ENCODE assay signal across 13 cellular contexts in the genomic region with DNA sequence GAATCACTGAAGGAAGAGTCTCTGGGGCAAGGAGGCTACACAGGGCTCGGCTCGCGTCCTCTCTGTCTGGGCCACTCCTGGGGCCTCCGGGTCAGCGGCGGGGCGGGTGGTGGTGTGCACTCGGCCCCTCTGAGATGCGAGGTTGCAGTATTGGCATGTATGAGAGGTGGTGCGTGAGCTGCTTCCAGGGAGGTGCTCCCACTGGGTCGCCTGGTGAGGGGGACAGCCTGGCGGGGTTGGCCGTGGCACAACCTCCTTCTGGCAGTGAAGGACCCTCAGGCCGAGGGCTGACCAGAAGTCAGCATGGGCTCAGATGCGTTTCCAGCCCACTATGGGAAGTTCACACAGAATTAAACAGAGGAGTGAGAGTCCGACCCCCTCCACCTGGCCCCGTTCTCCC. TPM values are rescaled to one million over a fixed set of nuclear protein-coding genes. Genes with fewer than 3 reads are reported as not detected.
A peak's percentile ranks its signal among the peaks of the same experiment; 100 is the strongest.
DNase-seq lines count a peak whose midpoint lies in the region; ATAC-seq and TF ChIP-seq lines count a peak whose summit lies in the region.
"Had no signal": no experiment of that assay in that cellular context is flagged by ENCODE, and none has a peak within 500 bp of the region (broad histone marks: within the 10 kb centered on the region; RNA-seq: fewer than 3 reads in every experiment).

No MANE protein-coding gene starts in this region.

- H4K8ac ChIP-seq in neuronal stem cell (ENCODE audit: low read depth, low read length), result no peak overlapping the region

- TF ChIP-seq CTCF in MCF 10A (IDR thresholded peaks at IDR 0.05; ENCODE audit: unreplicated experiment) (no peak), mammary epithelial cell (conservative IDR thresholded peaks at IDR 0.05 in 1 of 2, IDR thresholded peaks at IDR 0.05 in 1 of 2; ENCODE audit: extremely low read depth in 1 of 2, insufficient read depth in 1 of 2, low read depth in 1 of 2, low read length in 2 of 2) (no peak), esophagus muscularis mucosa (IDR thresholded peaks at IDR 0.05) (no peak), type B pancreatic cell (conservative IDR thresholded peaks at IDR 0.05) (no peak)

- no peak for DNase-seq in MCF 10A (ENCODE audit: unreplicated experiment)
- no peak for DNase-seq in mammary epithelial cell
- DNase-seq in esophagus muscularis mucosa (ENCODE audit: extremely low spot score), result no peak
- no peak for DNase-seq in neuronal stem cell (ENCODE audit: low spot score)
- DNase-seq in type B pancreatic cell (ENCODE audit: extremely low spot score, unreplicated experiment), result no peak
- no peak for DNase-seq in NCI-H146 (lab: John Stamatoyannopoulos, UW)
- DNase-seq in middle frontal gyrus (ENCODE audit: extremely low spot score, low spot score), result no peak
- DNase-seq: anterior cingulate cortex; CD8-positive, alpha-beta memory T cell; foreskin keratinocyte; GF-D8; naive B cell had no signal

- H3K23ac ChIP-seq in neuronal stem cell (ENCODE audit: low read depth, low read length, poor library complexity), result peak overlapping the region; percentile 91

- H3K4me3 Mint-ChIP-seq in MCF 10A (ENCODE audit: unreplicated experiment), result no peak overlapping the region
- H3K4me3 Mint-ChIP-seq in type B pancreatic cell, result no peak overlapping the region
- H3K4me3 Mint-ChIP-seq: CD8-positive, alpha-beta memory T cell; naive B cell had no signal

- H2AFZ ChIP-seq in mammary epithelial cell (ENCODE audit: low read depth, low read length) (no peak overlapping the region), neuronal stem cell (ENCODE audit: low read length) (no peak overlapping the region)

- peaks cover 20% of the 10 kb centered on the region for H3K4me1 ChIP-seq in mammary epithelial cell (ENCODE audit: insufficient read depth, low read length)
- H3K4me1 ChIP-seq in esophagus muscularis mucosa, result peaks cover 33 to 58% (median 52%) of the 10 kb centered on the region in 4 donors
- peaks cover 2 to 29% of the 10 kb centered on the region in 2 donors for H3K4me1 ChIP-seq in neuronal stem cell (ENCODE audit: control insufficient read depth in 2 of 2, insufficient read depth in 1 of 2, low read depth in 1 of 2, low read length in 2 of 2)

- H3K79me1 ChIP-seq in neuronal stem cell (ENCODE audit: low read depth, low read length), result peaks cover 2% of the 10 kb centered on the region

- no peak for ATAC-seq in HG03175 (IDR thresholded peaks at IDR 0.05; ENCODE audit: unreplicated experiment)
- ATAC-seq: foreskin keratinocyte had no signal

- H3K18ac ChIP-seq in neuronal stem cell (ENCODE audit: low read length), result peak overlapping the region; percentile 89

- WGBS in mammary epithelial cell (ENCODE audit: low coverage, missing lambda C conversion rate), result over 99% methylated on average over 15 of the region's 17 CpGs
- 96% methylated on average over 14 of the region's 17 CpGs for WGBS in esophagus muscularis mucosa
- WGBS in neuronal stem cell (ENCODE audit: extremely low coverage in 2 of 2, insufficient read length in 2 of 2, insufficient replicate concordance in 1 of 2), 2 donors, result no CpG with 5 or more reads among the region's 17 CpGs

- H3K4ac ChIP-seq in neuronal stem cell (ENCODE audit: low read length), result no peak overlapping the region

- H3K4me2 ChIP-seq in mammary epithelial cell (ENCODE audit: insufficient read depth, low read depth, low read length) (no peak overlapping the region), neuronal stem cell (ENCODE audit: insufficient read depth, low read length, poor library complexity, severe bottlenecking) (no peak overlapping the region)

- H3K36me3 ChIP-seq in mammary epithelial cell (ENCODE audit: insufficient read depth, low read length) (no peaks in the 10 kb centered on the region), esophagus muscularis mucosa (no peaks in the 10 kb centered on the region), neuronal stem cell (replicated peaks in 1 of 2; ENCODE audit: control insufficient read depth in 2 of 2, insufficient read depth in 2 of 2, low read length in 2 of 2) (no peaks in the 10 kb centered on the region)

- no peak for TF ChIP-seq POLR2A in esophagus muscularis mucosa (IDR thresholded peaks at IDR 0.05; ENCODE audit: low read depth)

- H3K9me3 Mint-ChIP-seq in MCF 10A (ENCODE audit: unreplicated experiment), result no peaks in the 10 kb centered on the region
- H3K9me3 Mint-ChIP-seq in type B pancreatic cell, result no peaks in the 10 kb centered on the region
- H3K9me3 Mint-ChIP-seq: CD8-positive, alpha-beta memory T cell; naive B cell had no signal

- peak overlapping the region; percentile 89 for H2BK15ac ChIP-seq in neuronal stem cell (ENCODE audit: low read length)

- H3K79me2 ChIP-seq in mammary epithelial cell (ENCODE audit: insufficient read depth, low read length), result no peaks in the 10 kb centered on the region

- TF ChIP-seq EP300 in esophagus muscularis mucosa (IDR thresholded peaks at IDR 0.05), result no peak

- H3K27ac Mint-ChIP-seq in MCF 10A (ENCODE audit: low read depth, unreplicated experiment), result peak overlapping the region; percentile 73
- peak overlapping the region; percentile 87 for H3K27ac Mint-ChIP-seq in type B pancreatic cell
- H3K27ac Mint-ChIP-seq: CD8-positive, alpha-beta memory T cell; naive B cell had no signal

- H2BK120ac ChIP-seq in neuronal stem cell (ENCODE audit: low read depth, low read length), result no peak overlapping the region

- no peak overlapping the region for H4K91ac ChIP-seq in neuronal stem cell (ENCODE audit: low read depth, low read length, poor library complexity)

- H3K36me3 Mint-ChIP-seq in MCF 10A (ENCODE audit: insufficient read depth, unreplicated experiment) (no peaks in the 10 kb centered on the region), type B pancreatic cell (no peaks in the 10 kb centered on the region)
- H3K36me3 Mint-ChIP-seq: CD8-positive, alpha-beta memory T cell; naive B cell had no signal

- no peaks in the 10 kb centered on the region for H3K27me3 Mint-ChIP-seq in MCF 10A (ENCODE audit: insufficient read depth, unreplicated experiment)
- H3K27me3 Mint-ChIP-seq in type B pancreatic cell, result no peaks in the 10 kb centered on the region

- BruUV-seq in MCF 10A (replicated peaks; lab: Mats Ljungman, UMichigan) (no TSS peak), mammary epithelial cell (replicated peaks; lab: Mats Ljungman, UMichigan) (no TSS peak)

- H2BK5ac ChIP-seq in neuronal stem cell (ENCODE audit: low read length), result peak overlapping the region; percentile 48

- H3K9me3 ChIP-seq in mammary epithelial cell (replicated peaks; ENCODE audit: insufficient read depth, low read length) (no peaks in the 10 kb centered on the region), esophagus muscularis mucosa (no peaks in the 10 kb centered on the region), neuronal stem cell (replicated peaks in 1 of 2; ENCODE audit: control insufficient read depth in 2 of 2, insufficient read depth in 1 of 2, low read depth in 1 of 2, low read length in 2 of 2) (no peaks in the 10 kb centered on the region)

- dilution Hi-C loops in mammary epithelial cell (cut with HindIII; ENCODE audit: low sequenced_read_pairs), result no loop called here

- peak overlapping the region; percentile 94 for H2BK12ac ChIP-seq in neuronal stem cell (ENCODE audit: low read length)

- H2AK5ac ChIP-seq in neuronal stem cell (ENCODE audit: low read depth, low read length), result peak overlapping the region; percentile 90

- in situ Hi-C loops in mammary epithelial cell (cut with MboI; ENCODE audit: low sequenced_read_pairs in 2 of 2), result no loop called here

- POLR2A ChIA-PET in MCF 10A (lab: Yijun Ruan, JAX), result interaction anchor here (0.6 kb wide), 1 partner anchor 25 kb away, joined by 3 read pairs; no protein-coding TSS in a partner anchor

- CTCF ChIA-PET in MCF 10A (lab: Yijun Ruan, JAX), result no interaction called here
- CTCF ChIA-PET in mammary epithelial cell (lab: Charles Lee; ENCODE audit: low non-redundant PET), result no interaction called here

- peaks cover 29% of the 10 kb centered on the region for H3K4me1 Mint-ChIP-seq in MCF 10A (ENCODE audit: insufficient read depth, unreplicated experiment)
- H3K4me1 Mint-ChIP-seq in type B pancreatic cell (ENCODE audit: unreplicated experiment), result peaks cover 37% of the 10 kb centered on the region

- no peaks in the 10 kb centered on the region for H4K20me1 ChIP-seq in mammary epithelial cell (ENCODE audit: insufficient read depth, low read length)

- peak overlapping the region; percentile 82 for H3K14ac ChIP-seq in neuronal stem cell (ENCODE audit: low read length)

- intact Hi-C loops in MCF 10A (cut with micrococcal nuclease), result no loop called here
- intact Hi-C loops in mammary epithelial cell (cut with micrococcal nuclease), result no loop called here
- intact Hi-C loops in esophagus muscularis mucosa (cut with DNase I), result no loop called here

- H3K27me3 ChIP-seq in mammary epithelial cell (ENCODE audit: insufficient read depth, low read length), result no peaks in the 10 kb centered on the region
- no peaks in the 10 kb centered on the region for H3K27me3 ChIP-seq in esophagus muscularis mucosa
- H3K27me3 ChIP-seq in neuronal stem cell (ENCODE audit: control insufficient read depth in 3 of 3, insufficient read depth in 3 of 3, low read depth in 1 of 3, low read length in 3 of 3), result peaks cover 0 to 15% (median 0%) of the 10 kb centered on the region in 3 experiments
- H3K27me3 ChIP-seq: foreskin keratinocyte had no signal

- H3K9ac ChIP-seq in mammary epithelial cell (ENCODE audit: insufficient read depth, low read length) (no peak overlapping the region), neuronal stem cell (ENCODE audit: low read depth, low read length, poor library complexity) (no peak overlapping the region)

- no peak overlapping the region for H3K27ac ChIP-seq in mammary epithelial cell (ENCODE audit: insufficient read depth, low read depth, low read length)
- peak overlapping the region; percentile 38 to 93 (median 54) for H3K27ac ChIP-seq in esophagus muscularis mucosa (replicated peaks in 1 of 4)
- no peak overlapping the region for H3K27ac ChIP-seq in neuronal stem cell (replicated peaks; ENCODE audit: low read length)
- H3K27ac ChIP-seq: foreskin keratinocyte had no signal

- no peak overlapping the region for H3K4me3 ChIP-seq in mammary epithelial cell (replicated peaks in 1 of 3; ENCODE audit: insufficient read depth in 1 of 3, low read depth in 2 of 3, low read length in 3 of 3)
- no peak overlapping the region for H3K4me3 ChIP-seq in esophagus muscularis mucosa
- H3K4me3 ChIP-seq in neuronal stem cell (ENCODE audit: low read length in 2 of 2), result no peak overlapping the region

RNA-seq across cellular contexts. Expression of gene COL18A1, which starts 38.5 kb away (rescaled TPM):
- 2.1 and 3.4 TPM in 2 replicates for total RNA-seq in MCF 10A (2022)
- 10 to 100 TPM; 45.6 to 79.7 TPM for total RNA-seq in mammary epithelial cell
- 27.3 TPM for polyA plus RNA-seq in mammary epithelial cell
- polyA minus RNA-seq in mammary epithelial cell, result 7.5 TPM
- total RNA-seq in esophagus muscularis mucosa, result 100 to 1,000 TPM in 3 of 4 donors, 10 to 100 TPM in 1; 97.7 to 173 (median 110) TPM
- 42.5 TPM for polyA plus RNA-seq in neuronal stem cell (2013, experiment 1 of 2)
- polyA plus RNA-seq in neuronal stem cell (2013, experiment 2 of 2), result 42.1 TPM
- total RNA-seq in type B pancreatic cell (ENCODE audit: low replicate concordance), result 150 and 168 TPM in 2 replicates

Comparison
In these comparisons a context has a peak if more than half of its experiments do, and no peak if none do; other contexts are left out.
1. RNA of gene COL18A1, which starts 38.5 kb away (total RNA-seq): 150 to 168 TPM in type B pancreatic cell, 97.7 to 173 TPM in esophagus muscularis mucosa and 45.6 to 79.7 TPM in mammary epithelial cell; 2.1 to 3.4 TPM in MCF 10A; every median in the first group is over 10 times any median in the second.
2. H3K27ac ChIP-seq: peak in esophagus muscularis mucosa (4 of 4); none in mammary epithelial cell (single experiment) and neuronal stem cell (single experiment).